1 cellular context compared by ENCODE assay signal in the genomic region with DNA sequence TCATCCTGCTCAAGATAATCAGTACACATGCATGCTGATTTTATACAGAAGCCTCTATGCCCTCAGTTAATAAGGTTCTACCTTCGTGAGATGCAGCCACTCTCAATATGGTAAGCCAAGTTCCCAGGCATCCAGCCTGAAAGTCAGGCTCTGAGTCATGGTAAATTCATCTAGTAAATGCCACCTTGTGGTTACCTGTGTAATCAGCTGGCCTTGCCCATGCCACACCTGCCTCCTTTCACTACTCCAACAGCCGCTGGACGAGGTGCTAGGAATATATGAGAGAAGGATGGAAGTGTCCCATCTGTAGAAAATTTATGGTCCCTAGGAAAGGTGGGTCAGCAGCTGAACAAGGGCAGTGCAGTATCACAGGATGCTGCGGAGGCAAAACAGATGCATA.
TF ChIP-seq lines count a peak whose summit lies in the region.

No MANE protein-coding gene starts in this region.

TF ChIP-seq in SK-N-SH, 30 proteins besides CTCF, POLR2A, EP300 and RAD21 (continued from another document):
- TF ChIP-seq FOSL2 (IDR thresholded peaks at IDR 0.05; ENCODE audit: borderline replicate concordance, low read depth) (no peak), NFIC (IDR thresholded peaks at IDR 0.05; ENCODE audit: borderline replicate concordance) (no peak), FOXJ3 (CRISPR knock-in tag; IDR thresholded peaks at IDR 0.05) (no peak), NRF1 (IDR thresholded peaks at IDR 0.05; ENCODE audit: low read depth, low read length) (no peak), SMC3 (IDR thresholded peaks at IDR 0.05; ENCODE audit: low read depth, low read length) (no peak)
- TF ChIP-seq, protein P1, sequence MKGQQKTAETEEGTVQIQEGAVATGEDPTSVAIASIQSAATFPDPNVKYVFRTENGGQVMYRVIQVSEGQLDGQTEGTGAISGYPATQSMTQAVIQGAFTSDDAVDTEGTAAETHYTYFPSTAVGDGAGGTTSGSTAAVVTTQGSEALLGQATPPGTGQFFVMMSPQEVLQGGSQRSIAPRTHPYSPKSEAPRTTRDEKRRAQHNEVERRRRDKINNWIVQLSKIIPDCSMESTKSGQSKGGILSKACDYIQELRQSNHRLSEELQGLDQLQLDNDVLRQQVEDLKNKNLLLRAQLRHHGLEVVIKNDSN (IDR thresholded peaks at IDR 0.05; ENCODE audit: borderline replicate concordance, low read depth), result no peak
- TF ChIP-seq, protein P2, sequence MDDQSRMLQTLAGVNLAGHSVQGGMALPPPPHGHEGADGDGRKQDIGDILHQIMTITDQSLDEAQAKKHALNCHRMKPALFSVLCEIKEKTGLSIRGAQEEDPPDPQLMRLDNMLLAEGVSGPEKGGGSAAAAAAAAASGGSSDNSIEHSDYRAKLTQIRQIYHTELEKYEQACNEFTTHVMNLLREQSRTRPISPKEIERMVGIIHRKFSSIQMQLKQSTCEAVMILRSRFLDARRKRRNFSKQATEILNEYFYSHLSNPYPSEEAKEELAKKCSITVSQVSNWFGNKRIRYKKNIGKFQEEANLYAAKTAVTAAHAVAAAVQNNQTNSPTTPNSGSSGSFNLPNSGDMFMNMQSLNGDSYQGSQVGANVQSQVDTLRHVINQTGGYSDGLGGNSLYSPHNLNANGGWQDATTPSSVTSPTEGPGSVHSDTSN (IDR thresholded peaks at IDR 0.05), result no peak
